16 cellular contexts compared by ENCODE assay signal in genomic region chr22:47042861-47043496, GRCh38.
A peak's percentile ranks its signal among the peaks of the same experiment; 100 is the strongest.
DNase-seq lines count a peak whose midpoint lies in the region; ATAC-seq, FAIRE-seq and TF ChIP-seq lines count a peak whose summit lies in the region.
"Had no signal": no experiment of that assay in that cellular context is flagged by ENCODE, and none has a peak within 500 bp of the region (broad histone marks: within the 10 kb centered on the region; RNA-seq: fewer than 3 reads in every experiment).

No MANE protein-coding gene starts in this region.

- H3F3A ChIP-seq in MM.1S (ENCODE audit: insufficient read depth, low read length) = no peaks in the 10 kb centered on the region

- H3K9ac ChIP-seq in HepG2 (ENCODE audit: insufficient read depth, low read depth, low read length) = no peak overlapping the region
- no peak overlapping the region for H3K9ac ChIP-seq in MM.1S (ENCODE audit: low read length)

- H3K36me3 ChIP-seq in right lobe of liver (no peaks in the 10 kb centered on the region), HepG2 (replicated peaks in 1 of 2; ENCODE audit: control insufficient read depth in 1 of 2, insufficient read depth in 2 of 2, low read length in 2 of 2) (peaks cover 0 to 2% of the 10 kb centered on the region in 2 experiments; a peak in 2 of 5 replicates), MM.1S (replicated peaks; ENCODE audit: insufficient read depth, low read length) (no peaks in the 10 kb centered on the region)
- H3K36me3 ChIP-seq: prostate gland had no signal

- POLR2A ChIA-PET in HepG2 (lab: Yijun Ruan, JAX) = no interaction called here

- H3K4me1 ChIP-seq in right lobe of liver = no peaks in the 10 kb centered on the region
- H3K4me1 ChIP-seq in HepG2 (ENCODE audit: insufficient read depth, low read length) = peaks cover 19% of the 10 kb centered on the region
- no peaks in the 10 kb centered on the region for H3K4me1 ChIP-seq in MM.1S (ENCODE audit: low read length)
- H3K4me1 ChIP-seq: prostate gland, tibial artery had no signal

- intact Hi-C loops in right lobe of liver (cut with DNase I) (no loop called here), HepG2 (cut with micrococcal nuclease; ENCODE audit: unreplicated experiment) (no loop called here)

- H3K9me2 ChIP-seq in MM.1S (replicated peaks; ENCODE audit: insufficient read depth, low read length) = no peaks in the 10 kb centered on the region

- no peaks in the 10 kb centered on the region for H3K79me2 ChIP-seq in HepG2 (ENCODE audit: insufficient read depth, low read length)
- no peaks in the 10 kb centered on the region for H3K79me2 ChIP-seq in MM.1S (ENCODE audit: low read length)

- H3K4me2 ChIP-seq in HepG2 (ENCODE audit: low read depth, low read length) = no peak overlapping the region
- H3K4me2 ChIP-seq in MM.1S (ENCODE audit: low read depth, low read length) = no peak overlapping the region

- H3K9me3 ChIP-seq in right lobe of liver (no peaks in the 10 kb centered on the region), HepG2 (ENCODE audit: low read length) (no peaks in the 10 kb centered on the region), MM.1S (replicated peaks; ENCODE audit: insufficient read depth, low read length) (no peaks in the 10 kb centered on the region)
- H3K9me3 ChIP-seq: prostate gland, tibial artery had no signal

- H3K4me1 Mint-ChIP-seq in effector memory CD8-positive, alpha-beta T cell (ENCODE audit: low read depth in 2 of 2) = peaks cover 67 to 73% of the 10 kb centered on the region in 2 donors
- peaks cover 56% of the 10 kb centered on the region for H3K4me1 Mint-ChIP-seq in nephron progenitor cell

- TF ChIP-seq EP300 in HepG2 (IDR thresholded peaks at IDR 0.05; ENCODE audit: low read depth in 2 of 2, low read length in 2 of 2) = no peak
- no peak for TF ChIP-seq EP300 in HepG2 (CRISPR knock-in tag; IDR thresholded peaks at IDR 0.05; ENCODE audit: borderline replicate concordance)

- no peaks in the 10 kb centered on the region for H3K27me3 Mint-ChIP-seq in effector memory CD8-positive, alpha-beta T cell
- no peaks in the 10 kb centered on the region for H3K27me3 Mint-ChIP-seq in nephron progenitor cell (ENCODE audit: low read depth, poor library complexity)

- H4K20me1 ChIP-seq in HepG2 (ENCODE audit: insufficient read depth, low read length) (no peaks in the 10 kb centered on the region; the same call in 1 of the 2 replicates), MM.1S (ENCODE audit: insufficient read depth, low read length) (no peaks in the 10 kb centered on the region)

- H2AFZ ChIP-seq in HepG2 (ENCODE audit: low read length) (no peak overlapping the region), MM.1S (ENCODE audit: low read length) (no peak overlapping the region)

- no peak for TF ChIP-seq RAD21 in HepG2 (CRISPR knock-in tag; IDR thresholded peaks at IDR 0.05)

- H3K27me3 ChIP-seq in right lobe of liver (no peaks in the 10 kb centered on the region), HepG2 (ENCODE audit: control insufficient read depth in 1 of 2, insufficient read depth in 2 of 2, low read length in 2 of 2) (no peaks in the 10 kb centered on the region), MM.1S (replicated peaks; ENCODE audit: insufficient read depth, low read length) (no peaks in the 10 kb centered on the region)
- H3K27me3 ChIP-seq: tibial artery had no signal

- no TSS peak for BruUV-seq in HepG2 (replicated peaks; lab: Mats Ljungman, UMichigan)

- DNase-seq in right lobe of liver (peak in 2 of 3 donors; percentile 10 to 51), HepG2 (ENCODE audit: low spot score) (no peak), nephron progenitor cell (no peak), MM.1S (no peak)
- no peak for DNase-seq in effector memory CD8-positive, alpha-beta T cell
- DNase-seq: activated CD8-positive, alpha-beta T cell treated with anti-CD3 and anti-CD28 coated beads, Interleukin-2, amount 10 ng/mL, durations not matched to agents 7 days and 5 days; activated effector memory CD4-positive, alpha-beta T cell treated with anti-CD3 and anti-CD28 coated beads, Interleukin-2, amount 50 U/mL, for 16 hours; NCI-H510A; T-helper 2 cell had no signal

- no peaks in the 10 kb centered on the region for H3K9me3 Mint-ChIP-seq in effector memory CD8-positive, alpha-beta T cell
- H3K9me3 Mint-ChIP-seq in nephron progenitor cell = no peaks in the 10 kb centered on the region

- no peak overlapping the region for H3K4me3 Mint-ChIP-seq in effector memory CD8-positive, alpha-beta T cell
- no peak overlapping the region for H3K4me3 Mint-ChIP-seq in nephron progenitor cell
- H3K4me3 Mint-ChIP-seq: activated CD8-positive, alpha-beta T cell treated with anti-CD3 and anti-CD28 coated beads, Interleukin-2, amount 10 ng/mL, durations not matched to agents 7 days and 5 days had no signal

- in situ Hi-C loops in HepG2 (cut with HindIII; ENCODE audit: extremely low pct_ligation_motif_present, low pct_unique_long_range_greater_than_20kb) = no loop called here

- WGBS in right lobe of liver (ENCODE audit: insufficient coverage, low coverage, low lambda C conversion rate, missing lambda C conversion rate) = 100% methylated on average over 3 of the region's 18 CpGs
- 87% methylated on average over 11 of the region's 18 CpGs for WGBS in HepG2 (ENCODE audit: low lambda C conversion rate)

- TF ChIP-seq CTCF in right lobe of liver (IDR thresholded peaks at IDR 0.05) (no peak), HepG2 (CRISPR knock-in tag; IDR thresholded peaks at IDR 0.05) (no peak), nephron progenitor cell (IDR thresholded peaks at IDR 0.05) (no peak), MM.1S (IDR thresholded peaks at IDR 0.05; ENCODE audit: low read length) (no peak)

- FAIRE-seq in HepG2 (lab: Jason Lieb, UNC) = no peak
- FAIRE-seq: islet of Langerhans had no signal

- H3K27ac ChIP-seq in right lobe of liver (no peak overlapping the region), HepG2 (ENCODE audit: extremely low read length, insufficient read depth, low read length) (no peak overlapping the region), MM.1S (ENCODE audit: low read length) (no peak overlapping the region)
- H3K27ac ChIP-seq: epithelial cell of prostate, prostate gland, SK-N-MC, tibial artery had no signal

- ATAC-seq in right lobe of liver = no peak
- no peak for ATAC-seq in HepG2
- ATAC-seq in effector memory CD8-positive, alpha-beta T cell (replicated peaks) = no peak
- ATAC-seq in GM18907 (IDR thresholded peaks at IDR 0.05; ENCODE audit: unreplicated experiment) = no peak
- no peak for ATAC-seq in HG03521 (IDR thresholded peaks at IDR 0.05; ENCODE audit: unreplicated experiment)

- H3K36me3 Mint-ChIP-seq in effector memory CD8-positive, alpha-beta T cell (ENCODE audit: insufficient read depth) = peaks cover 6% of the 10 kb centered on the region
- H3K36me3 Mint-ChIP-seq in nephron progenitor cell (ENCODE audit: low read depth) = peaks cover 12% of the 10 kb centered on the region

- H3K4me3 ChIP-seq in right lobe of liver (no peak overlapping the region), HepG2 (replicated peaks in 1 of 3; ENCODE audit: insufficient read depth in 1 of 3, low read depth in 2 of 3, low read length in 3 of 3) (no peak overlapping the region), MM.1S (ENCODE audit: low read length) (no peak overlapping the region)
- H3K4me3 ChIP-seq: prostate gland, SK-N-MC, tibial artery had no signal

- no peak for TF ChIP-seq POLR2A in right lobe of liver (IDR thresholded peaks at IDR 0.05)
- TF ChIP-seq POLR2A in HepG2 (IDR thresholded peaks at IDR 0.05; ENCODE audit: insufficient read depth in 1 of 2, low read depth in 2 of 2, low read length in 2 of 2) = no peak

- CTCF ChIA-PET in HepG2 (lab: Yijun Ruan, JAX; ENCODE audit: low intra/inter-chr PET ratio, low total read pairs) = no interaction called here

- peak overlapping the region; percentile 60 to 67 for H3K27ac Mint-ChIP-seq in effector memory CD8-positive, alpha-beta T cell
- peak overlapping the region; percentile 69 for H3K27ac Mint-ChIP-seq in nephron progenitor cell

TF ChIP-seq in HepG2, 621 proteins besides CTCF, POLR2A, EP300 and RAD21 (continues in another document):
- TF ChIP-seq CBFB (CRISPR knock-in tag; IDR thresholded peaks at IDR 0.05) (no peak), NFYC (CRISPR knock-in tag; IDR thresholded peaks at IDR 0.05) (no peak), FUBP1 (CRISPR knock-in tag; IDR thresholded peaks at IDR 0.05; ENCODE audit: borderline replicate concordance) (no peak), ZNF367 (CRISPR knock-in tag; IDR thresholded peaks at IDR 0.05; ENCODE audit: borderline replicate concordance) (no peak), SKI (IDR thresholded peaks at IDR 0.05; ENCODE audit: partially characterized antibody) (no peak), TEAD3 (CRISPR knock-in tag; optimal IDR thresholded peaks at IDR 0.05; ENCODE audit: borderline replicate concordance) (no peak), FOSL2 (CRISPR knock-in tag; IDR thresholded peaks at IDR 0.05) (no peak), ELF1 (CRISPR knock-in tag; IDR thresholded peaks at IDR 0.05) (no peak), SP2 (CRISPR knock-in tag; IDR thresholded peaks at IDR 0.05) (no peak), BCL3 (CRISPR knock-in tag; IDR thresholded peaks at IDR 0.05) (no peak), FOXK1 (CRISPR knock-in tag; IDR thresholded peaks at IDR 0.05; ENCODE audit: borderline replicate concordance, low read depth) (no peak), BORCS8-MEF2B (CRISPR knock-in tag; IDR thresholded peaks at IDR 0.05) (no peak)

Comparison
In these comparisons a context has a peak if more than half of its experiments do, and no peak if none do; other contexts are left out.
1. DNase-seq: peak in right lobe of liver (2 of 3); none in HepG2 (single experiment), effector memory CD8-positive, alpha-beta T cell (0 of 3), nephron progenitor cell (single experiment) and MM.1S (single experiment).